Comparison of ENCODE assay signal across 1 cellular context in genomic region chr1:230877924-230878583, GRCh38.
TF ChIP-seq lines count a peak whose summit lies in the region.

No MANE protein-coding gene starts in this region.

TF ChIP-seq in K562, 482 proteins besides CTCF, POLR2A, EP300 and RAD21:
- TF ChIP-seq MAFG (tag; conservative IDR thresholded peaks at IDR 0.05) (0 out of 2 replicates have a peak, but pooled peaks have one; percentile 14), ZNF316 (IDR thresholded peaks at IDR 0.05) (peak; percentile 72), ZNF436 (CRISPR knock-in tag; IDR thresholded peaks at IDR 0.05) (peak; percentile 64; the same call in 1 of the 2 replicates), WHSC1 (IDR thresholded peaks at IDR 0.05; ENCODE audit: low read length) (no peak), MAFF (IDR thresholded peaks at IDR 0.05; ENCODE audit: low read length) (peak; percentile 47), C11orf30 (IDR thresholded peaks at IDR 0.05; ENCODE audit: low read depth) (peak; percentile 56), ZNF785 (CRISPR knock-in tag; IDR thresholded peaks at IDR 0.05) (no peak), ZFP36 (IDR thresholded peaks at IDR 0.05; ENCODE audit: low read depth, low read length, partially characterized antibody) (peak; percentile 96), BCOR (IDR thresholded peaks at IDR 0.05) (0 out of 2 replicates have a peak, but pooled peaks have one; percentile 27), RBM25 (IDR thresholded peaks at IDR 0.05; ENCODE audit: low read depth, low read length, severe bottlenecking) (peak; percentile 69), MAFK (IDR thresholded peaks at IDR 0.05; ENCODE audit: low read length) (peak; percentile 24; the same call in 1 of the 2 replicates), ZFPM2 (CRISPR knock-in tag; IDR thresholded peaks at IDR 0.05) (no peak), CTCFL (IDR thresholded peaks at IDR 0.05; ENCODE audit: borderline replicate concordance, insufficient read depth, low read depth, low read length, poor library complexity, severe bottlenecking) (no peak), CUX1 (CRISPR knock-in tag; IDR thresholded peaks at IDR 0.05) (no peak)
- TF ChIP-seq, protein P1, sequence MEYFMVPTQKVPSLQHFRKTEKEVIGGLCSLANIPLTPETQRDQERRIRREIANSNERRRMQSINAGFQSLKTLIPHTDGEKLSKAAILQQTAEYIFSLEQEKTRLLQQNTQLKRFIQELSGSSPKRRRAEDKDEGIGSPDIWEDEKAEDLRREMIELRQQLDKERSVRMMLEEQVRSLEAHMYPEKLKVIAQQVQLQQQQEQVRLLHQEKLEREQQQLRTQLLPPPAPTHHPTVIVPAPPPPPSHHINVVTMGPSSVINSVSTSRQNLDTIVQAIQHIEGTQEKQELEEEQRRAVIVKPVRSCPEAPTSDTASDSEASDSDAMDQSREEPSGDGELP (CRISPR knock-in tag; IDR thresholded peaks at IDR 0.05; ENCODE audit: borderline replicate concordance) = no peak
- TF ChIP-seq, protein P2, sequence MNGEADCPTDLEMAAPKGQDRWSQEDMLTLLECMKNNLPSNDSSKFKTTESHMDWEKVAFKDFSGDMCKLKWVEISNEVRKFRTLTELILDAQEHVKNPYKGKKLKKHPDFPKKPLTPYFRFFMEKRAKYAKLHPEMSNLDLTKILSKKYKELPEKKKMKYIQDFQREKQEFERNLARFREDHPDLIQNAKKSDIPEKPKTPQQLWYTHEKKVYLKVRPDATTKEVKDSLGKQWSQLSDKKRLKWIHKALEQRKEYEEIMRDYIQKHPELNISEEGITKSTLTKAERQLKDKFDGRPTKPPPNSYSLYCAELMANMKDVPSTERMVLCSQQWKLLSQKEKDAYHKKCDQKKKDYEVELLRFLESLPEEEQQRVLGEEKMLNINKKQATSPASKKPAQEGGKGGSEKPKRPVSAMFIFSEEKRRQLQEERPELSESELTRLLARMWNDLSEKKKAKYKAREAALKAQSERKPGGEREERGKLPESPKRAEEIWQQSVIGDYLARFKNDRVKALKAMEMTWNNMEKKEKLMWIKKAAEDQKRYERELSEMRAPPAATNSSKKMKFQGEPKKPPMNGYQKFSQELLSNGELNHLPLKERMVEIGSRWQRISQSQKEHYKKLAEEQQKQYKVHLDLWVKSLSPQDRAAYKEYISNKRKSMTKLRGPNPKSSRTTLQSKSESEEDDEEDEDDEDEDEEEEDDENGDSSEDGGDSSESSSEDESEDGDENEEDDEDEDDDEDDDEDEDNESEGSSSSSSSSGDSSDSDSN (IDR thresholded peaks at IDR 0.05; ENCODE audit: borderline replicate concordance in 1 of 2, low read depth in 2 of 2, low read length in 2 of 2) = no peak
- TF ChIP-seq, protein P3, sequence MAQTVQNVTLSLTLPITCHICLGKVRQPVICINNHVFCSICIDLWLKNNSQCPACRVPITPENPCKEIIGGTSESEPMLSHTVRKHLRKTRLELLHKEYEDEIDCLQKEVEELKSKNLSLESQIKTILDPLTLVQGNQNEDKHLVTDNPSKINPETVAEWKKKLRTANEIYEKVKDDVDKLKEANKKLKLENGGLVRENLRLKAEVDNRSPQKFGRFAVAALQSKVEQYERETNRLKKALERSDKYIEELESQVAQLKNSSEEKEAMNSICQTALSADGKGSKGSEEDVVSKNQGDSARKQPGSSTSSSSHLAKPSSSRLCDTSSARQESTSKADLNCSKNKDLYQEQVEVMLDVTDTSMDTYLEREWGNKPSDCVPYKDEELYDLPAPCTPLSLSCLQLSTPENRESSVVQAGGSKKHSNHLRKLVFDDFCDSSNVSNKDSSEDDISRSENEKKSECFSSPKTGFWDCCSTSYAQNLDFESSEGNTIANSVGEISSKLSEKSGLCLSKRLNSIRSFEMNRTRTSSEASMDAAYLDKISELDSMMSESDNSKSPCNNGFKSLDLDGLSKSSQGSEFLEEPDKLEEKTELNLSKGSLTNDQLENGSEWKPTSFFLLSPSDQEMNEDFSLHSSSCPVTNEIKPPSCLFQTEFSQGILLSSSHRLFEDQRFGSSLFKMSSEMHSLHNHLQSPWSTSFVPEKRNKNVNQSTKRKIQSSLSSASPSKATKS (CRISPR knock-in tag; IDR thresholded peaks at IDR 0.05) = no peak
TF ChIP-seq in K562: peak in this region for 9.
